ENCODE assay signal across 8 cellular contexts in genomic region chr9:137694962-137695875, GRCh38.
DNase-seq lines count a peak whose midpoint lies in the region; ATAC-seq, FAIRE-seq and TF ChIP-seq lines count a peak whose summit lies in the region.

No MANE protein-coding gene starts in this region.

- H3F3A ChIP-seq in smooth muscle cell (ENCODE audit: low read depth): no peaks in the 10 kb centered on the region

- H3K36me3 Mint-ChIP-seq in Calu3 (ENCODE audit: insufficient read depth, unreplicated experiment): peaks cover 10% of the 10 kb centered on the region

- ATAC-seq in HG03097 (IDR thresholded peaks at IDR 0.05; ENCODE audit: low FRiP score, unreplicated experiment): no peak

- DNase-seq in Calu3 (peak; percentile 17), HTR-8/SVneo (ENCODE audit: insufficient read length, low spot score) (peak; percentile 42), astrocyte of the spinal cord (ENCODE audit: low read depth, low spot score) (no peak), iPS DF 6.9 (ENCODE audit: low read depth, low spot score) (peak; percentile 67), smooth muscle cell (lab: John Stamatoyannopoulos, UW; ENCODE audit: unreplicated experiment) (no peak), lower leg skin (ENCODE audit: low spot score in 2 of 2) (no peak)
- no peak for DNase-seq in activated CD8-positive, alpha-beta memory T cell treated with anti-CD3 and anti-CD28 coated beads, Interleukin-2, amount 50 U/mL, for 48 hours

- no peaks in the 10 kb centered on the region for H3K9me3 ChIP-seq in iPS DF 6.9 (ENCODE audit: control insufficient read depth, insufficient read depth, low read length)
- no peaks in the 10 kb centered on the region for H3K9me3 ChIP-seq in smooth muscle cell (replicated peaks; ENCODE audit: low read depth)

- no peaks in the 10 kb centered on the region for H3K27me3 Mint-ChIP-seq in Calu3 (ENCODE audit: unreplicated experiment)

- H3K9ac ChIP-seq in smooth muscle cell (ENCODE audit: low read depth): no peak overlapping the region

- CTCF ChIA-PET in Calu3 (lab: Charles Lee): interaction anchor here (1.1 kb wide), 1 partner anchor 22 kb away, joined by 5 read pairs; no protein-coding TSS in a partner anchor

- in situ Hi-C loops in astrocyte of the spinal cord (cut with HindIII; ENCODE audit: low sequenced_read_pairs): no loop called here

- no CpG with 5 or more reads among the region's 22 CpGs for WGBS in iPS DF 6.9 (ENCODE audit: insufficient coverage, insufficient read length)
- 65% methylated on average over 22 of the region's 22 CpGs for WGBS in smooth muscle cell (ENCODE audit: low lambda C conversion rate)
- WGBS in lower leg skin, 2 donors: 75% methylated on average over 20 to 21 of the region's 22 CpGs

- H3K27me3 ChIP-seq in iPS DF 6.9 (ENCODE audit: control insufficient read depth, insufficient read depth, low read length): no peaks in the 10 kb centered on the region
- no peaks in the 10 kb centered on the region for H3K27me3 ChIP-seq in smooth muscle cell (ENCODE audit: low read depth)

- no peak overlapping the region for H2AFZ ChIP-seq in smooth muscle cell (ENCODE audit: low read depth)

- H3K36me3 ChIP-seq in iPS DF 6.9 (ENCODE audit: control insufficient read depth, insufficient read depth, low read length) (no peaks in the 10 kb centered on the region), smooth muscle cell (ENCODE audit: low read depth) (no peaks in the 10 kb centered on the region)

- intact Hi-C loops in Calu3 (cut with micrococcal nuclease; ENCODE audit: unreplicated experiment): no loop called here
- intact Hi-C loops in lower leg skin (cut with DNase I; ENCODE audit: low total_unique reads): no loop called here

- no peaks in the 10 kb centered on the region for H3K9me3 Mint-ChIP-seq in Calu3 (ENCODE audit: low read depth, unreplicated experiment)

- TF ChIP-seq POLR2A in lower leg skin (IDR thresholded peaks at IDR 0.05): no peak

- no peak for FAIRE-seq in HTR-8/SVneo (lab: Jason Lieb, UNC)

- no TSS peak for BruUV-seq in Calu3 (replicated peaks; lab: Mats Ljungman, UMichigan)

- H3K79me2 ChIP-seq in smooth muscle cell (ENCODE audit: low read depth): peaks cover 92% of the 10 kb centered on the region

- H3K27ac Mint-ChIP-seq in Calu3 (ENCODE audit: unreplicated experiment): no peak overlapping the region

- H3K27ac ChIP-seq in iPS DF 6.9 (ENCODE audit: low read length) (no peak overlapping the region), smooth muscle cell (ENCODE audit: low read depth) (no peak overlapping the region)

- TF ChIP-seq CTCF in Calu3 (IDR thresholded peaks at IDR 0.05; ENCODE audit: unreplicated experiment) (peak; percentile 43), astrocyte of the spinal cord (IDR thresholded peaks at IDR 0.05; ENCODE audit: low read depth, low read length) (peak; percentile 71), smooth muscle cell (IDR thresholded peaks at IDR 0.05; ENCODE audit: borderline replicate concordance, insufficient read depth, poor library complexity, severe bottlenecking) (peak; percentile 49), lower leg skin (IDR thresholded peaks at IDR 0.05) (no peak)

- no peak overlapping the region for H3K4me2 ChIP-seq in smooth muscle cell

- H3K4me1 ChIP-seq in iPS DF 6.9 (ENCODE audit: control insufficient read depth, insufficient read depth, low read length) (peaks cover 8% of the 10 kb centered on the region), smooth muscle cell (ENCODE audit: low read depth) (no peaks in the 10 kb centered on the region)

- H3K4me3 Mint-ChIP-seq in Calu3 (ENCODE audit: low read depth, unreplicated experiment): no peak overlapping the region

- H3K4me3 ChIP-seq in astrocyte of the spinal cord (ENCODE audit: low read depth, low read length) (no peak overlapping the region), iPS DF 6.9 (ENCODE audit: low read length) (no peak overlapping the region), smooth muscle cell (no peak overlapping the region), lower leg skin (ENCODE audit: low read depth, poor library complexity, severe bottlenecking) (no peak overlapping the region)

- peaks cover 6% of the 10 kb centered on the region for H3K4me1 Mint-ChIP-seq in Calu3 (ENCODE audit: low read depth, unreplicated experiment)

- H4K20me1 ChIP-seq in smooth muscle cell (ENCODE audit: low read depth): peaks cover 94% of the 10 kb centered on the region

Comparison
In these comparisons a context has a peak if more than half of its experiments do, and no peak if none do; other contexts are left out.
1. DNase-seq: peak in Calu3 (single experiment), HTR-8/SVneo (single experiment) and iPS DF 6.9 (single experiment); none in astrocyte of the spinal cord (single experiment), smooth muscle cell (single experiment), activated CD8-positive, alpha-beta memory T cell treated with anti-CD3 and anti-CD28 coated beads, Interleukin-2, amount 50 U/mL, for 48 hours (single experiment) and lower leg skin (0 of 2).
2. CTCF ChIP-seq: peak in Calu3 (single experiment), astrocyte of the spinal cord (single experiment) and smooth muscle cell (single experiment); none in lower leg skin (0 of 3).